In genomic region chr16:29891525-29892457, GRCh38 we compare ENCODE assay signal across 1 cellular context.
TF ChIP-seq lines count a peak whose summit lies in the region.

No MANE protein-coding gene starts in this region.

TF ChIP-seq in HepG2, 621 proteins besides CTCF, POLR2A, EP300 and RAD21 (continued from another document and continues in another):
- TF ChIP-seq KIAA2018 (CRISPR knock-in tag; IDR thresholded peaks at IDR 0.05; ENCODE audit: borderline replicate concordance) (no peak), ZFP82 (CRISPR knock-in tag; IDR thresholded peaks at IDR 0.05; ENCODE audit: borderline replicate concordance) (no peak), PRDM4 (CRISPR knock-in tag; IDR thresholded peaks at IDR 0.05; ENCODE audit: borderline replicate concordance) (no peak), ZNF510 (CRISPR knock-in tag; IDR thresholded peaks at IDR 0.05; ENCODE audit: low read depth) (no peak), ZNF737 (CRISPR knock-in tag; IDR thresholded peaks at IDR 0.05; ENCODE audit: borderline replicate concordance) (no peak), ESRRA (CRISPR knock-in tag; IDR thresholded peaks at IDR 0.05; ENCODE audit: low read depth) (no peak), ASH2L (IDR thresholded peaks at IDR 0.05; ENCODE audit: insufficient read length, low read depth, low read length) (peak; percentile 61), SKIL (CRISPR knock-in tag; IDR thresholded peaks at IDR 0.05; ENCODE audit: borderline replicate concordance) (0 out of 2 replicates have a peak, but pooled peaks have one; percentile 10), HNF4G (IDR thresholded peaks at IDR 0.05; ENCODE audit: borderline replicate concordance, low read depth, low read length) (peak; percentile 96), HNF4G (CRISPR knock-in tag; IDR thresholded peaks at IDR 0.05; ENCODE audit: borderline replicate concordance, low read depth) (no peak; the same call in 1 of the 2 replicates), CREM (IDR thresholded peaks at IDR 0.05) (no peak), CREM (CRISPR knock-in tag; IDR thresholded peaks at IDR 0.05) (no peak), ZNF101 (CRISPR knock-in tag; IDR thresholded peaks at IDR 0.05; ENCODE audit: borderline replicate concordance, low read depth) (no peak), MYNN (CRISPR knock-in tag; IDR thresholded peaks at IDR 0.05; ENCODE audit: low read depth) (no peak), E2F1 (CRISPR knock-in tag; IDR thresholded peaks at IDR 0.05) (no peak), ZNF749 (CRISPR knock-in tag; IDR thresholded peaks at IDR 0.05; ENCODE audit: borderline replicate concordance) (no peak), BHLHE40 (IDR thresholded peaks at IDR 0.05; ENCODE audit: low read length) (peak; percentile 93), MAF1 (CRISPR knock-in tag; IDR thresholded peaks at IDR 0.05; ENCODE audit: borderline replicate concordance) (no peak), ZNF558 (CRISPR knock-in tag; IDR thresholded peaks at IDR 0.05; ENCODE audit: borderline replicate concordance) (no peak), ZFP36L2 (CRISPR knock-in tag; IDR thresholded peaks at IDR 0.05) (no peak), SETDB1 (CRISPR knock-in tag; IDR thresholded peaks at IDR 0.05; ENCODE audit: borderline replicate concordance) (no peak), ZNF547 (CRISPR knock-in tag; IDR thresholded peaks at IDR 0.05) (0 out of 2 replicates have a peak, but pooled peaks have one; percentile 43), RNF2 (conservative IDR thresholded peaks at IDR 0.05; ENCODE audit: low read depth) (no peak), PCBP2 (optimal IDR thresholded peaks at IDR 0.05; ENCODE audit: low read depth, low read length, poor library complexity, severe bottlenecking) (no peak), MNT (IDR thresholded peaks at IDR 0.05) (no peak), KLF11 (CRISPR knock-in tag; IDR thresholded peaks at IDR 0.05) (0 out of 2 replicates have a peak, but pooled peaks have one; percentile 55), ZNF562 (CRISPR knock-in tag; IDR thresholded peaks at IDR 0.05; ENCODE audit: borderline replicate concordance) (no peak), AGO2 (optimal IDR thresholded peaks at IDR 0.05; ENCODE audit: low read depth, low read length) (no peak), NCOR1 (IDR thresholded peaks at IDR 0.05; ENCODE audit: borderline replicate concordance, low read length) (peak; percentile 93), ARNTL (CRISPR knock-in tag; IDR thresholded peaks at IDR 0.05) (peak; percentile 76), MBNL3 (CRISPR knock-in tag; conservative IDR thresholded peaks at IDR 0.05) (no peak), MAFK (conservative IDR thresholded peaks at IDR 0.05 in 1 of 2, IDR thresholded peaks at IDR 0.05 in 1 of 2; ENCODE audit: low read length in 2 of 2) (no peak), SYNCRIP (IDR thresholded peaks at IDR 0.05; ENCODE audit: insufficient read depth, low read depth, low read length) (no peak), SP1 (IDR thresholded peaks at IDR 0.05) (no peak), SP1 (CRISPR knock-in tag; IDR thresholded peaks at IDR 0.05) (no peak), THAP9 (CRISPR knock-in tag; IDR thresholded peaks at IDR 0.05; ENCODE audit: borderline replicate concordance) (no peak), SALL2 (CRISPR knock-in tag; IDR thresholded peaks at IDR 0.05) (no peak), ATM (IDR thresholded peaks at IDR 0.05; ENCODE audit: borderline replicate concordance) (no peak), MATR3 (CRISPR knock-in tag; IDR thresholded peaks at IDR 0.05) (no peak), TGIF2 (CRISPR knock-in tag; IDR thresholded peaks at IDR 0.05) (no peak; the same call in 1 of the 2 replicates), GABPA (IDR thresholded peaks at IDR 0.05; ENCODE audit: low read depth, low read length) (no peak), GABPA (CRISPR knock-in tag; IDR thresholded peaks at IDR 0.05; ENCODE audit: low read depth) (no peak), TMF1 (CRISPR knock-in tag; IDR thresholded peaks at IDR 0.05; ENCODE audit: low read depth) (peak; percentile 69; the same call in 1 of the 2 replicates), NR2F2 (IDR thresholded peaks at IDR 0.05; ENCODE audit: borderline replicate concordance, low read depth) (peak; percentile 64), ZNF782 (CRISPR knock-in tag; IDR thresholded peaks at IDR 0.05; ENCODE audit: borderline replicate concordance) (no peak), ZNF275 (CRISPR knock-in tag; IDR thresholded peaks at IDR 0.05; ENCODE audit: borderline replicate concordance) (no peak), REL (CRISPR knock-in tag; conservative IDR thresholded peaks at IDR 0.05) (no peak)
